Comparison of ENCODE assay signal across 8 cellular contexts in the genomic region with DNA sequence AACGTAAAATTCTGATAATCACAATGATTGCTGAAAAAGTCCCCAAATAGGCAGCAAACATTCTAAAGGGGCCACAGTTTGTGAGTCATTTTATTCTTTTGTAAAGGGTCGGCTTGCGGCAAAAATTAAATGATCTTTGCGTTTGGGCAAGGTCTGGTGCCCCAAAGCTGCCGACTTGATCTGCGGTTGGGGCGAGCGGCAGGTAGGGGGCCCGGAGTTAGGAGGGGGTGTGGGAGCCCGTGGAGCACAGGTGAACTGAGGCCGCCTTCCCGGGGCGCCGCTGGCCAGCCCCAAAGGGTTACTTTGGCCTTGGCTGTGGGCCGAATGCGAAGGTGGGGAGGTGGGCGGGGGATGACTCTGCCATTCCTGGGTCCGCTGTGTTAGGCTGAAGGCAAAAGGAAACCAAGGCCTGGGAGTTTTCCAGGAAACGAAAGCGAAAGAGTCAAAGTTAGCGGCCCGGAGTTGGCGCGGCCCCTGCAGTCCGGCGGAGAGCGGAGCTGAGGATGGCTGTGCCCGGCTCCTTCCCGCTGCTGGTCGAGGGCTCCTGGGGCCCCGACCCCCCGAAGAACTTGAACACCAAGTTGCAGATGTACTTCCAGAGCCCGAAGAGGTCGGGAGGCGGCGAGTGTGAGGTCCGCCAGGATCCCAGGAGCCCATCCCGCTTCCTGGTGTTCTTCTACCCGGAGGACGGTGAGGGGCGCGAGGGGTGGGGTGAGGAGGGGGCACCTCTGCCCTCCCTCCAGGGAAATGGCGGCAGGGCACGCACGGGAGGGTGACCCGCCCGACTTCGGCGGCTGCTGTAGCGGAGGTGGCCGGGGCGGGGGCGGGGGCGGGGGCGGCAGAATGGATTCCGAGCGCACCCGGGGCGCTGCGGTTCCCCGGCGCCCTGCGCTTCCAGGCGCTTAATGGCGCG. TPM values are rescaled to one million over a fixed set of nuclear protein-coding genes. Genes with fewer than 3 reads are reported as not detected.
DNase-seq lines count a peak whose midpoint lies in the region; ATAC-seq and TF ChIP-seq lines count a peak whose summit lies in the region.

A gene with protein sequence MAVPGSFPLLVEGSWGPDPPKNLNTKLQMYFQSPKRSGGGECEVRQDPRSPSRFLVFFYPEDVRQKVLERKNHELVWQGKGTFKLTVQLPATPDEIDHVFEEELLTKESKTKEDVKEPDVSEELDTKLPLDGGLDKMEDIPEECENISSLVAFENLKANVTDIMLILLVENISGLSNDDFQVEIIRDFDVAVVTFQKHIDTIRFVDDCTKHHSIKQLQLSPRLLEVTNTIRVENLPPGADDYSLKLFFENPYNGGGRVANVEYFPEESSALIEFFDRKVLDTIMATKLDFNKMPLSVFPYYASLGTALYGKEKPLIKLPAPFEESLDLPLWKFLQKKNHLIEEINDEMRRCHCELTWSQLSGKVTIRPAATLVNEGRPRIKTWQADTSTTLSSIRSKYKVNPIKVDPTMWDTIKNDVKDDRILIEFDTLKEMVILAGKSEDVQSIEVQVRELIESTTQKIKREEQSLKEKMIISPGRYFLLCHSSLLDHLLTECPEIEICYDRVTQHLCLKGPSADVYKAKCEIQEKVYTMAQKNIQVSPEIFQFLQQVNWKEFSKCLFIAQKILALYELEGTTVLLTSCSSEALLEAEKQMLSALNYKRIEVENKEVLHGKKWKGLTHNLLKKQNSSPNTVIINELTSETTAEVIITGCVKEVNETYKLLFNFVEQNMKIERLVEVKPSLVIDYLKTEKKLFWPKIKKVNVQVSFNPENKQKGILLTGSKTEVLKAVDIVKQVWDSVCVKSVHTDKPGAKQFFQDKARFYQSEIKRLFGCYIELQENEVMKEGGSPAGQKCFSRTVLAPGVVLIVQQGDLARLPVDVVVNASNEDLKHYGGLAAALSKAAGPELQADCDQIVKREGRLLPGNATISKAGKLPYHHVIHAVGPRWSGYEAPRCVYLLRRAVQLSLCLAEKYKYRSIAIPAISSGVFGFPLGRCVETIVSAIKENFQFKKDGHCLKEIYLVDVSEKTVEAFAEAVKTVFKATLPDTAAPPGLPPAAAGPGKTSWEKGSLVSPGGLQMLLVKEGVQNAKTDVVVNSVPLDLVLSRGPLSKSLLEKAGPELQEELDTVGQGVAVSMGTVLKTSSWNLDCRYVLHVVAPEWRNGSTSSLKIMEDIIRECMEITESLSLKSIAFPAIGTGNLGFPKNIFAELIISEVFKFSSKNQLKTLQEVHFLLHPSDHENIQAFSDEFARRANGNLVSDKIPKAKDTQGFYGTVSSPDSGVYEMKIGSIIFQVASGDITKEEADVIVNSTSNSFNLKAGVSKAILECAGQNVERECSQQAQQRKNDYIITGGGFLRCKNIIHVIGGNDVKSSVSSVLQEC (N-terminal part only) (plus strand): TSS at position 459 of the 913 bp plus-strand sequence. CDS start 45 bp downstream, at position 504.

- H3K27ac Mint-ChIP-seq in activated naive CD4-positive, alpha-beta T cell treated with anti-CD3 and anti-CD28 coated beads, Interleukin-2, amount 50 U/mL, for 24 hours = peak within 1 kb of the TSS; percentile 99

- no peaks in the 10 kb centered on the region for H3K9me2 ChIP-seq in SK-N-SH

- CTCF ChIA-PET in AG04450 (lab: Charles Lee) = interaction anchor here (1.0 to 4.5 kb wide), 7 partner anchors 11 to 296 kb away, joined by 3 to 129 read pairs (median 14); partner anchors contain the start of gene FAM162A
- CTCF ChIA-PET in SK-N-SH (lab: Yijun Ruan, JAX) = interaction anchor here (1.1 to 5.8 kb wide), 8 partner anchors 11 to 1134 kb away, joined by 4 to 84 read pairs (median 24); partner anchors contain the start of genes DTX3L and PARP9

- TF ChIP-seq CTCF in AG04450 (IDR thresholded peaks at IDR 0.05; ENCODE audit: low read depth, low read length) (peak; percentile 23; the same call in 1 of the 2 replicates), HL-60 (IDR thresholded peaks at IDR 0.05; ENCODE audit: insufficient read depth, low read length) (no peak), SK-N-SH (IDR thresholded peaks at IDR 0.05) (0 out of 2 replicates have a peak, but pooled peaks have one; percentile 14)

- H3K27ac ChIP-seq in AG04450 (ENCODE audit: low read depth, low read length) = peak within 1 kb of the TSS; percentile 87
- peak within 1 kb of the TSS; percentile 59 for H3K27ac ChIP-seq in HL-60 (replicated peaks)
- peak within 1 kb of the TSS; percentile 58 to 64 for H3K27ac ChIP-seq in SK-N-SH (ENCODE audit: low read depth in 2 of 2, low read length in 1 of 2)
- H3K27ac ChIP-seq in temporal lobe (ENCODE audit: low read depth, low read length) = peak within 1 kb of the TSS; percentile 46

- TF ChIP-seq EP300 in SK-N-SH (IDR thresholded peaks at IDR 0.05; ENCODE audit: borderline replicate concordance in 1 of 2, low read depth in 1 of 2, low read length in 1 of 2) = no peak

- DNase-seq in AG04450 (ENCODE audit: low read depth, low spot score) (peak; percentile 43), HL-60 (ENCODE audit: low read depth in 1 of 2, low spot score in 1 of 2) (peak in 1 of 2 experiments; percentile 46), SK-N-SH (peak; percentile 77), germinal center (ENCODE audit: low spot score) (peak; percentile 61), nucleus accumbens (lab: John Stamatoyannopoulos, UW) (peak in 40 of 56 donors; percentile 1 to 51 (median 24))

- H3K27me3 Mint-ChIP-seq in activated naive CD4-positive, alpha-beta T cell treated with anti-CD3 and anti-CD28 coated beads, Interleukin-2, amount 50 U/mL, for 24 hours = no peaks in the 10 kb centered on the region

- no peaks in the 10 kb centered on the region for H3K9me3 Mint-ChIP-seq in activated naive CD4-positive, alpha-beta T cell treated with anti-CD3 and anti-CD28 coated beads, Interleukin-2, amount 50 U/mL, for 24 hours

- peaks cover 68% of the 10 kb centered on the region for H3K4me1 Mint-ChIP-seq in activated naive CD4-positive, alpha-beta T cell treated with anti-CD3 and anti-CD28 coated beads, Interleukin-2, amount 50 U/mL, for 24 hours

- H3F3A ChIP-seq in SK-N-SH (replicated peaks; ENCODE audit: insufficient read depth) = peaks cover 20% of the 10 kb centered on the region

- H3K4me3 ChIP-seq in AG04450 (ENCODE audit: low read depth, low read length) (peak within 1 kb of the TSS; percentile 82), HL-60 (replicated peaks; ENCODE audit: insufficient read depth, low read length) (peak within 1 kb of the TSS; percentile 93), SK-N-SH (ENCODE audit: low read depth in 2 of 2, low read length in 1 of 2) (peak within 1 kb of the TSS; percentile 60 to 76)

- no peaks in the 10 kb centered on the region for H4K20me1 ChIP-seq in SK-N-SH (ENCODE audit: insufficient read depth)

- TF ChIP-seq RAD21 in SK-N-SH (IDR thresholded peaks at IDR 0.05; ENCODE audit: low read length) = no peak

- H3K4me2 ChIP-seq in SK-N-SH = peak within 1 kb of the TSS; percentile 88

- no peaks in the 10 kb centered on the region; the same call in 1 of the 2 replicates for H3K9me3 ChIP-seq in AG04450 (ENCODE audit: control insufficient read depth, insufficient read depth, low read length)
- no peaks in the 10 kb centered on the region for H3K9me3 ChIP-seq in SK-N-SH

- H3K27me3 ChIP-seq in AG04450 (ENCODE audit: control insufficient read depth, insufficient read depth, low read length) (no peaks in the 10 kb centered on the region), HL-60 (ENCODE audit: insufficient read depth, poor library complexity, severe bottlenecking) (no peaks in the 10 kb centered on the region), SK-N-SH (ENCODE audit: insufficient read depth) (no peaks in the 10 kb centered on the region)

- peaks cover 4% of the 10 kb centered on the region; the same call in 1 of the 2 replicates for H3K79me2 ChIP-seq in SK-N-SH (ENCODE audit: insufficient read depth)

- peak; percentile 41 for ATAC-seq in GM18870 (IDR thresholded peaks at IDR 0.05; ENCODE audit: unreplicated experiment)

- peaks cover 14% of the 10 kb centered on the region for H3K36me3 Mint-ChIP-seq in activated naive CD4-positive, alpha-beta T cell treated with anti-CD3 and anti-CD28 coated beads, Interleukin-2, amount 50 U/mL, for 24 hours

- peak within 1 kb of the TSS; percentile 88 for H3K9ac ChIP-seq in SK-N-SH

- peaks cover 12 to 16% of the 10 kb centered on the region in 2 experiments; a peak in 3 of 4 replicates for H3K4me1 ChIP-seq in SK-N-SH (ENCODE audit: control insufficient read depth in 1 of 2, insufficient read depth in 2 of 2, low read depth in 1 of 2, low read length in 1 of 2)

- peak within 1 kb of the TSS; percentile 97 for H3K4me3 Mint-ChIP-seq in activated naive CD4-positive, alpha-beta T cell treated with anti-CD3 and anti-CD28 coated beads, Interleukin-2, amount 50 U/mL, for 24 hours

- 32% methylated on average over 28 of the region's 66 CpGs for WGBS in SK-N-SH (ENCODE audit: low lambda C conversion rate)

- POLR2A ChIA-PET in AG04450 (lab: Yijun Ruan, JAX) = interaction anchor here (0.6 kb wide), 1 partner anchor 218 kb away, joined by 3 read pairs; no protein-coding TSS in a partner anchor
- POLR2A ChIA-PET in SK-N-SH (lab: Yijun Ruan, JAX) = no interaction called here

- no peaks in the 10 kb centered on the region for H3K36me3 ChIP-seq in SK-N-SH (replicated peaks in 1 of 2; ENCODE audit: control insufficient read depth in 1 of 2, insufficient read depth in 2 of 2, low read length in 1 of 2)

- H2AFZ ChIP-seq in SK-N-SH (ENCODE audit: low read depth) = peak within 1 kb of the TSS; percentile 99

TF ChIP-seq in SK-N-SH, 30 proteins besides CTCF, POLR2A, EP300 and RAD21 (continues in another document):
- TF ChIP-seq MEF2A (IDR thresholded peaks at IDR 0.05; ENCODE audit: borderline replicate concordance, low read depth) (no peak), USF2 (IDR thresholded peaks at IDR 0.05; ENCODE audit: borderline replicate concordance, low read depth, low read length) (no peak), NFIC (IDR thresholded peaks at IDR 0.05; ENCODE audit: borderline replicate concordance) (0 out of 2 replicates have a peak, but pooled peaks have one; percentile 12), TCF12 (IDR thresholded peaks at IDR 0.05) (no peak), YY1 (IDR thresholded peaks at IDR 0.05; ENCODE audit: low read depth) (0 out of 2 replicates have a peak, but pooled peaks have one; percentile 39)

RNA-seq across cellular contexts. Expression of the gene that starts here (rescaled TPM):
- 23.5 and 29.3 TPM in 2 replicates for polyA plus RNA-seq in AG04450 (2011; rRNA removed)
- 40.1 and 48.0 TPM in 2 replicates for polyA minus RNA-seq in AG04450 (2011; rRNA and poly(A)+ RNA removed)
- 9.2 and 11.0 TPM in 2 replicates for polyA plus RNA-seq in SK-N-SH (2012; rRNA removed)
- polyA plus RNA-seq in SK-N-SH (2012; cell fraction: cytosol; rRNA removed) = 7.3 and 7.6 TPM in 2 replicates
- polyA plus RNA-seq in SK-N-SH (2012; cell fraction: nucleus; rRNA removed) = 23.7 and 34.4 TPM in 2 replicates
- 9.1 TPM for total RNA-seq in temporal lobe
